Comparison of ENCODE assay signal across 25 cellular contexts in genomic region chr10:78982726-78983125, GRCh38.
"Had no signal": no experiment of that assay in that cellular context is flagged by ENCODE, and none has a peak within 500 bp of the region (broad histone marks: within the 10 kb centered on the region; RNA-seq: fewer than 3 reads in every experiment).

No MANE protein-coding gene starts in this region.

- H3K27ac ChIP-seq: neural progenitor cell, pancreas, prostate gland, right atrium auricular region, right lobe of liver, sigmoid colon, suprapubic skin, testis, tibial nerve, upper lobe of left lung, vagina had no signal

- H3K4me3 ChIP-seq: neural progenitor cell, pancreas, prostate gland, right atrium auricular region, right lobe of liver, sigmoid colon, suprapubic skin, testis, tibial nerve, upper lobe of left lung, vagina had no signal

- DNase-seq: naive thymus-derived CD4-positive, alpha-beta T cell; natural killer cell; occipital lobe; retina; right lobe of liver; sigmoid colon; small intestine; stimulated activated CD4-positive, alpha-beta T cell treated with anti-CD3 and anti-CD28 coated beads, Interleukin-15, amount 100 ng/mL, for 24 hours; stimulated activated CD4-positive, alpha-beta T cell treated with anti-CD3 and anti-CD28 coated beads, Interleukin-2, amount 100 ng/mL, for 24 hours; stimulated activated CD4-positive, alpha-beta T cell treated with anti-CD3 and anti-CD28 coated beads, Interleukin-2, amount 100 ng/mL, for 48 hours; stimulated activated CD4-positive, alpha-beta T cell treated with anti-CD3 and anti-CD28 coated beads, Interleukin-4, amount 100 ng/mL, for 24 hours; stimulated activated CD8-positive, alpha-beta memory T cell treated with anti-CD3 and anti-CD28 coated beads, Interleukin-4, amount 100 ng/mL, for 48 hours; stimulated activated naive CD4-positive, alpha-beta T cell; stimulated activated naive CD8-positive, alpha-beta T cell treated with anti-CD3 and anti-CD28 coated beads, Interleukin-15, amount 100 ng/mL, for 72 hours; stimulated activated naive CD8-positive, alpha-beta T cell treated with anti-CD3 and anti-CD28 coated beads, Interleukin-15, Interleukin-2, amounts not matched to agents 100 U/mL and 50 U/mL, for 24 hours; testis; trophoblast cell; upper lobe of left lung had no signal

- H3K4me1 ChIP-seq: pancreas, prostate gland had no signal

- H3K9me3 ChIP-seq: pancreas, prostate gland, right atrium auricular region, right lobe of liver, sigmoid colon, suprapubic skin, testis, tibial nerve, upper lobe of left lung, vagina had no signal

- H2AFZ ChIP-seq: neural progenitor cell had no signal

- H3K4me2 ChIP-seq: neural progenitor cell had no signal

- H3K27me3 ChIP-seq: neural progenitor cell, pancreas, right atrium auricular region, right lobe of liver, sigmoid colon, suprapubic skin, testis, tibial nerve, upper lobe of left lung, vagina had no signal

- H3K36me3 ChIP-seq: neural progenitor cell, pancreas, prostate gland, right atrium auricular region, right lobe of liver, sigmoid colon, suprapubic skin, tibial nerve, upper lobe of left lung, vagina had no signal
